ENCODE assay signal across 21 cellular contexts in the genomic region with DNA sequence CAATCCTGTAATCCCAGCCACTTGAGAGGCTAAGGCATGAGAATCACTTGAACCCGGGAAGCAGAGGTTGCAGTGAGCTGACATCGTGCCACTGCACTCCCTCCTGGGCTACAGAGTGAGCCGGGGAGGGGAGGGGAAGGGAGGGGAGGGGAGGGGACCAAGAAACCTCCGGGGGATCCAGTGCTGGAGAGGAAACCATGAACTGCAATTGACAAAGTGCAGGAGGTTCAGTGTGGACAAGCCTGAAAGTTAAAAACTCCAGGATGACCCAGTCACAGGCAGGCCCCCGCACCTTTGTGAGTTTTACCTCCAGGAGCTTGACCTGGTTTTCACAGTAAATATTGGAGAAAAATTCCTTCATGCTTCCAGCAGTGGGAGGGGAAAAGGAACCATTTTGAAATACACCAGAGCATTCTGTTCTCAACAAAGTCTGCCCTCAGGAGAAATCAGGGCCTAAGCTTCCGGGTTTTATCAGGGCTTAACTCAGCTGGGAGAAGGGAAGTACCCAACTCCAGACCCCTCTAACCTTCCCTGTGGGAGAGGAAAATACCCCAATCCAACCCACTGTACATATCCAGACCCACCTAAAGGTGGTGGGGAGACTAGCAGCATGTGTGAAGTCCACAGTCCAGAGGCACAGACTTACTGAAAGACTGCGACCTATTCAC. TPM values are rescaled to one million over a fixed set of nuclear protein-coding genes. Genes with fewer than 3 reads are reported as not detected.
A peak's percentile ranks its signal among the peaks of the same experiment; 100 is the strongest.
DNase-seq lines count a peak whose midpoint lies in the region; ATAC-seq and TF ChIP-seq lines count a peak whose summit lies in the region.
"Had no signal": no experiment of that assay in that cellular context is flagged by ENCODE, and none has a peak within 500 bp of the region (broad histone marks: within the 10 kb centered on the region; RNA-seq: fewer than 3 reads in every experiment).

No MANE protein-coding gene starts in this region.

- H3K4me1 Mint-ChIP-seq in activated naive CD8-positive, alpha-beta T cell treated with anti-CD3 and anti-CD28 coated beads, Interleukin-2, amount 50 U/mL, for 24 hours, result peaks cover 3% of the 10 kb centered on the region
- H3K4me1 Mint-ChIP-seq: activated B cell treated with CpG ODN at 0.5 μM for 24 hours had no signal

- H2BK15ac ChIP-seq in neuronal stem cell (ENCODE audit: low read length), result no peak overlapping the region

- DNase-seq in GM03348 (ENCODE audit: low spot score) (peak; percentile 1), Panc1 (ENCODE audit: low read depth, low spot score) (no peak), kidney glomerular epithelial cell (lab: John Stamatoyannopoulos, UW) (peak; percentile 53), neuronal stem cell (ENCODE audit: low spot score) (no peak), posterior vena cava (ENCODE audit: low spot score) (no peak), DMS79 (lab: John Stamatoyannopoulos, UW) (no peak)
- DNase-seq in activated naive CD8-positive, alpha-beta T cell treated with anti-CD3 and anti-CD28 coated beads, Interleukin-2, amount 50 U/mL, for 24 hours, result no peak
- DNase-seq: activated B cell treated with CpG ODN at 0.5 μM for 24 hours; activated naive CD8-positive, alpha-beta T cell treated with anti-CD3 and anti-CD28 coated beads for 36 hours; brain microvascular endothelial cell; CD8-positive, alpha-beta T cell; cortex of kidney; Karpas-422; NCI-H1048; NCI-H526; OCI-M1; stimulated activated CD4-positive, alpha-beta T cell treated with anti-CD3 and anti-CD28 coated beads, Interleukin-15, amount 100 ng/mL, for 24 hours; testis had no signal

- H4K8ac ChIP-seq in neuronal stem cell (ENCODE audit: low read depth, low read length), result no peak overlapping the region

- no peak overlapping the region for H4K91ac ChIP-seq in neuronal stem cell (ENCODE audit: low read depth, low read length, poor library complexity)

- H3K36me3 Mint-ChIP-seq in activated naive CD8-positive, alpha-beta T cell treated with anti-CD3 and anti-CD28 coated beads, Interleukin-2, amount 50 U/mL, for 24 hours (ENCODE audit: low read depth), result no peaks in the 10 kb centered on the region
- H3K36me3 Mint-ChIP-seq: activated naive CD8-positive, alpha-beta T cell treated with anti-CD3 and anti-CD28 coated beads for 36 hours; CD8-positive, alpha-beta T cell had no signal

- H3K79me1 ChIP-seq in neuronal stem cell (ENCODE audit: low read depth, low read length), result no peaks in the 10 kb centered on the region

- H3K27me3 ChIP-seq in Panc1 (ENCODE audit: control insufficient read depth, insufficient read depth, low read length) (no peaks in the 10 kb centered on the region), neuronal stem cell (ENCODE audit: control insufficient read depth in 3 of 3, insufficient read depth in 3 of 3, low read depth in 1 of 3, low read length in 3 of 3) (no peaks in the 10 kb centered on the region)
- H3K27me3 ChIP-seq: brain microvascular endothelial cell, right atrium auricular region, testis had no signal

- H3K4me1 ChIP-seq in Panc1 (ENCODE audit: control insufficient read depth, insufficient read depth, low read length) (no peaks in the 10 kb centered on the region), neuronal stem cell (ENCODE audit: control insufficient read depth in 2 of 2, insufficient read depth in 1 of 2, low read depth in 1 of 2, low read length in 2 of 2) (peaks cover 2 to 4% of the 10 kb centered on the region in 2 donors)
- H3K4me1 ChIP-seq: right atrium auricular region, testis had no signal

- H3K27ac Mint-ChIP-seq in activated naive CD8-positive, alpha-beta T cell treated with anti-CD3 and anti-CD28 coated beads, Interleukin-2, amount 50 U/mL, for 24 hours, result no peak overlapping the region
- H3K27ac Mint-ChIP-seq: activated B cell treated with CpG ODN at 0.5 μM for 24 hours; activated naive CD8-positive, alpha-beta T cell treated with anti-CD3 and anti-CD28 coated beads for 36 hours; CD8-positive, alpha-beta T cell had no signal

- H3K36me3 ChIP-seq in Panc1 (ENCODE audit: control insufficient read depth, insufficient read depth, low read length), result no peaks in the 10 kb centered on the region
- H3K36me3 ChIP-seq in neuronal stem cell (replicated peaks in 1 of 2; ENCODE audit: control insufficient read depth in 2 of 2, insufficient read depth in 2 of 2, low read length in 2 of 2), result no peaks in the 10 kb centered on the region
- H3K36me3 ChIP-seq: brain microvascular endothelial cell, neutrophil, right atrium auricular region had no signal

- POLR2A ChIA-PET in Panc1 (lab: Charles Lee), result no interaction called here

- H3K27ac ChIP-seq in Panc1 (ENCODE audit: low read length) (no peak overlapping the region), neuronal stem cell (replicated peaks; ENCODE audit: low read length) (no peak overlapping the region)
- H3K27ac ChIP-seq: brain microvascular endothelial cell, neutrophil, right atrium auricular region, testis had no signal

- in situ Hi-C loops in Panc1 (cut with HindIII; ENCODE audit: low pct_unique_long_range_greater_than_20kb, low sequenced_read_pairs), result no loop called here

- H3K4me3 ChIP-seq in Panc1 (ENCODE audit: low read depth in 2 of 2, low read length in 2 of 2), result no peak overlapping the region
- no peak overlapping the region for H3K4me3 ChIP-seq in neuronal stem cell (ENCODE audit: low read length in 2 of 2)
- H3K4me3 ChIP-seq: right atrium auricular region, testis had no signal

- no TSS peak for BruUV-seq in Panc1 (replicated peaks; lab: Mats Ljungman, UMichigan)

- H3K4ac ChIP-seq in neuronal stem cell (ENCODE audit: low read length), result no peak overlapping the region

- no peak overlapping the region for H3K23ac ChIP-seq in neuronal stem cell (ENCODE audit: low read depth, low read length, poor library complexity)

- no peak overlapping the region for H3K4me2 ChIP-seq in neuronal stem cell (ENCODE audit: insufficient read depth, low read length, poor library complexity, severe bottlenecking)

- no peak overlapping the region for H2BK12ac ChIP-seq in neuronal stem cell (ENCODE audit: low read length)

- H2BK120ac ChIP-seq in neuronal stem cell (ENCODE audit: low read depth, low read length), result no peak overlapping the region

- H3K9me3 Mint-ChIP-seq in activated naive CD8-positive, alpha-beta T cell treated with anti-CD3 and anti-CD28 coated beads, Interleukin-2, amount 50 U/mL, for 24 hours, result no peaks in the 10 kb centered on the region
- H3K9me3 Mint-ChIP-seq: activated B cell treated with CpG ODN at 0.5 μM for 24 hours; activated naive CD8-positive, alpha-beta T cell treated with anti-CD3 and anti-CD28 coated beads for 36 hours; CD8-positive, alpha-beta T cell had no signal

- no peak overlapping the region for H3K14ac ChIP-seq in neuronal stem cell (ENCODE audit: low read length)

- TF ChIP-seq CTCF in Panc1 (IDR thresholded peaks at IDR 0.05), result no peak

- CTCF ChIA-PET in Panc1 (lab: Charles Lee), result no interaction called here

- H3K4me3 Mint-ChIP-seq in activated naive CD8-positive, alpha-beta T cell treated with anti-CD3 and anti-CD28 coated beads, Interleukin-2, amount 50 U/mL, for 24 hours, result no peak overlapping the region
- H3K4me3 Mint-ChIP-seq: activated B cell treated with CpG ODN at 0.5 μM for 24 hours; activated naive CD8-positive, alpha-beta T cell treated with anti-CD3 and anti-CD28 coated beads for 36 hours; CD8-positive, alpha-beta T cell had no signal

- no peak overlapping the region for H3K18ac ChIP-seq in neuronal stem cell (ENCODE audit: low read length)

- H2BK5ac ChIP-seq in neuronal stem cell (ENCODE audit: low read length), result no peak overlapping the region

- no CpG with 5 or more reads among the region's 7 CpGs for WGBS in neuronal stem cell (ENCODE audit: extremely low coverage in 2 of 2, insufficient read length in 2 of 2, insufficient replicate concordance in 1 of 2), 2 donors

- H3K9me3 ChIP-seq in Panc1 (ENCODE audit: control insufficient read depth, insufficient read depth, low read depth, low read length) (no peaks in the 10 kb centered on the region), neuronal stem cell (replicated peaks in 1 of 2; ENCODE audit: control insufficient read depth in 2 of 2, insufficient read depth in 1 of 2, low read depth in 1 of 2, low read length in 2 of 2) (no peaks in the 10 kb centered on the region)
- H3K9me3 ChIP-seq: neutrophil, right atrium auricular region, testis had no signal

- intact Hi-C loops in Panc1 (cut with micrococcal nuclease; ENCODE audit: unreplicated experiment), result no loop called here
- intact Hi-C loops in posterior vena cava (cut with DNase I), result no loop called here

- peak overlapping the region; percentile 93 for H2AFZ ChIP-seq in neuronal stem cell (ENCODE audit: low read length)

- peaks cover 14% of the 10 kb centered on the region for H3K27me3 Mint-ChIP-seq in activated naive CD8-positive, alpha-beta T cell treated with anti-CD3 and anti-CD28 coated beads, Interleukin-2, amount 50 U/mL, for 24 hours
- H3K27me3 Mint-ChIP-seq: activated naive CD8-positive, alpha-beta T cell treated with anti-CD3 and anti-CD28 coated beads for 36 hours had no signal

- H2AK5ac ChIP-seq in neuronal stem cell (ENCODE audit: low read depth, low read length), result no peak overlapping the region

- peak; percentile 26; the same call in 1 of the 2 replicates for ATAC-seq in Panc1
- no peak for ATAC-seq in activated naive CD8-positive, alpha-beta T cell treated with anti-CD3 and anti-CD28 coated beads, Interleukin-2, amount 50 U/mL, for 24 hours
- no peak for ATAC-seq in GM21786 (IDR thresholded peaks at IDR 0.05; ENCODE audit: unreplicated experiment)
- ATAC-seq: CD8-positive, alpha-beta T cell had no signal

- no peak overlapping the region for H3K9ac ChIP-seq in neuronal stem cell (ENCODE audit: low read depth, low read length, poor library complexity)

RNA-seq across cellular contexts. Expression of a gene that starts 15.5 kb away (rescaled TPM):
- 16.1 TPM for total RNA-seq in Panc1 (2021; ENCODE audit: unreplicated experiment)
- 14.6 TPM for polyA plus RNA-seq in Panc1 (2012; ENCODE audit: insufficient read length)
- polyA plus RNA-seq in neuronal stem cell (2013, experiment 1 of 2), result 30.6 TPM
- 29.7 TPM for polyA plus RNA-seq in neuronal stem cell (2013, experiment 2 of 2)
- 10 to 100 TPM; 13.0 to 21.8 TPM for total RNA-seq in posterior vena cava

RNA-seq across cellular contexts. Expression of a gene that starts 29.2 kb away (rescaled TPM):
- total RNA-seq in Panc1 (2021; ENCODE audit: unreplicated experiment), result 59.1 TPM
- polyA plus RNA-seq in Panc1 (2012; ENCODE audit: insufficient read length), result 69.5 TPM
- polyA plus RNA-seq in neuronal stem cell (2013, experiment 1 of 2), result 75.8 TPM
- 74.3 TPM for polyA plus RNA-seq in neuronal stem cell (2013, experiment 2 of 2)
- total RNA-seq in posterior vena cava, result 10 to 100 TPM; 11.8 to 15.1 TPM

RNA-seq across cellular contexts. Expression of a gene that starts 54.9 kb away (rescaled TPM):
- 41.1 TPM for total RNA-seq in Panc1 (2021; ENCODE audit: unreplicated experiment)
- polyA plus RNA-seq in Panc1 (2012; ENCODE audit: insufficient read length), result 28.8 TPM
- polyA plus RNA-seq in neuronal stem cell (2013, experiment 1 of 2), result 29.7 TPM
- polyA plus RNA-seq in neuronal stem cell (2013, experiment 2 of 2), result 29.6 TPM
- total RNA-seq in posterior vena cava, result 10 to 100 TPM; 20.5 to 24.5 TPM

Comparison
In these comparisons a context has a peak if more than half of its experiments do, and no peak if none do; other contexts are left out.
1. DNase-seq: peak in GM03348 (single experiment) and kidney glomerular epithelial cell (single experiment); none in Panc1 (single experiment), neuronal stem cell (single experiment), activated naive CD8-positive, alpha-beta T cell treated with anti-CD3 and anti-CD28 coated beads, Interleukin-2, amount 50 U/mL, for 24 hours (single experiment), posterior vena cava (single experiment) and DMS79 (single experiment).